8 cellular contexts compared by ENCODE assay signal in the genomic region with DNA sequence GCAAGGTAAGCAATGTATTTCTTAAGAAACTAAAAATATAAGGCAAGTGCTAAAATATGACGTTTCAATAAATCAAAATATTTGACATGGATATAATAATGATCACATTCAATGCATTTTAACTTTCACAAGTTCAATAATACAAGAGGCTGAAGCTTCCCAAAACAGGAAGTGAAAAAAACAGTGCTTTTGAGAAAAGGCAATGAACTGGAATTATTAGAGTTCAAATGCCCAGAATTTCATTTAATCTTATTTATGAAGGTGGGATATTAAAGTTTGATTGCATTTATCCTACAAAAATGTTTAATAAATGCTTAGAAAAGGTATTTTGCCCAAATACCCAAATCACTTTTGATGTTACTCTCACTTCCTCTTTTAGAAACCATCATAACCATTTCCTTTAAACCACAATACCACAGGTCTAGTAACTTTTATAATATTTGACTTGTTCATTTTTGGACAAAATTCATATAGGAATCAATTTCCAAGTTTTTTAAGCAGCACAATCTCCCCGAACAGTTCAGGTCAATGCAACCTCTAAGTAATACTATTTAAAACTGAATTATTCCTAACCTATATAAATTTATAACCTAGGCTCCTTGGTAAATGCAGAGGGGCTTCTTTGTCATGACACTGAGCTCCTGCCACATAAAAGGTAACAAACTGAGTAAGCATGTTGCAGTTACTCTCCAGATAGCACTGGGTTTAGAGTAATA. TPM values are rescaled to one million over a fixed set of nuclear protein-coding genes. Genes with fewer than 3 reads are reported as not detected.
A peak's percentile ranks its signal among the peaks of the same experiment; 100 is the strongest.
DNase-seq lines count a peak whose midpoint lies in the region; ATAC-seq and TF ChIP-seq lines count a peak whose summit lies in the region.

No MANE protein-coding gene starts in this region.

- POLR2A ChIA-PET in BJ (lab: Charles Lee) = no interaction called here
- POLR2A ChIA-PET in RWPE1 (lab: Yijun Ruan, JAX; ENCODE audit: low non-redundant PET) = no interaction called here

- H3K9ac ChIP-seq in mesendoderm (ENCODE audit: low read length) = peak overlapping the region; percentile 55

- peak overlapping the region; percentile 71 for H3K56ac ChIP-seq in mesendoderm (ENCODE audit: low read length)

- no peak overlapping the region for H2AK5ac ChIP-seq in mesendoderm (ENCODE audit: low read length)

- no peaks in the 10 kb centered on the region for H3K79me1 ChIP-seq in mesendoderm (ENCODE audit: low read length)

- no peak overlapping the region for H4K8ac ChIP-seq in mesendoderm (ENCODE audit: low read depth, low read length)

- no peak overlapping the region for H4K5ac ChIP-seq in mesendoderm (ENCODE audit: low read length)

- peak overlapping the region; percentile 90 for H3K4me3 Mint-ChIP-seq in activated T-helper 17 cell treated with anti-CD3 and anti-CD28 coated beads, Interleukin-2, amount 50 U/mL, for 72 hours

- H3K4me2 ChIP-seq in mesendoderm (ENCODE audit: low read length) = peak overlapping the region; percentile 11

- CTCF ChIA-PET in BJ (lab: Yijun Ruan, JAX) = no interaction called here
- CTCF ChIA-PET in RWPE1 (lab: Yijun Ruan, JAX) = interaction anchor here (0.6 kb wide), 1 partner anchor 124 kb away, joined by 3 read pairs; no protein-coding TSS in a partner anchor

- H3K4me3 ChIP-seq in BJ (ENCODE audit: low read depth, low read length) (peak overlapping the region; percentile 87), mesendoderm (ENCODE audit: low read length) (peak overlapping the region; percentile 2)

- H2BK120ac ChIP-seq in mesendoderm (ENCODE audit: low read depth, low read length) = no peak overlapping the region

- no peak overlapping the region for H3K18ac ChIP-seq in mesendoderm (ENCODE audit: low read length)

- DNase-seq in BJ (ENCODE audit: low read depth) (no peak), GM19240 (ENCODE audit: insufficient read length, low spot score) (peak; percentile 11), mesendoderm (no peak), NCI-H187 (lab: John Stamatoyannopoulos, UW) (no peak), RWPE1 (ENCODE audit: low spot score) (no peak), superior temporal gyrus (ENCODE audit: extremely low spot score) (no peak)

- no peak overlapping the region for H3K27ac Mint-ChIP-seq in activated T-helper 17 cell treated with anti-CD3 and anti-CD28 coated beads, Interleukin-2, amount 50 U/mL, for 72 hours

- peaks cover 13% of the 10 kb centered on the region for H3K4me1 Mint-ChIP-seq in activated T-helper 17 cell treated with anti-CD3 and anti-CD28 coated beads, Interleukin-2, amount 50 U/mL, for 72 hours

- H3K9me3 Mint-ChIP-seq in activated T-helper 17 cell treated with anti-CD3 and anti-CD28 coated beads, Interleukin-2, amount 50 U/mL, for 72 hours = no peaks in the 10 kb centered on the region

- H3K27me3 ChIP-seq in BJ (ENCODE audit: control insufficient read depth, insufficient read depth, low read length) (no peaks in the 10 kb centered on the region; the same call in 1 of the 2 replicates), mesendoderm (ENCODE audit: insufficient read depth, low read length, poor library complexity) (no peaks in the 10 kb centered on the region)

- H3K23ac ChIP-seq in mesendoderm (ENCODE audit: low read length) = no peak overlapping the region

- no peaks in the 10 kb centered on the region for H3K4me1 ChIP-seq in mesendoderm (ENCODE audit: control insufficient read depth, low read depth, low read length)

- H3K36me3 ChIP-seq in BJ (ENCODE audit: control insufficient read depth, insufficient read depth, low read length) (no peaks in the 10 kb centered on the region), mesendoderm (ENCODE audit: control insufficient read depth, insufficient read depth, low read length) (no peaks in the 10 kb centered on the region)

- H3K4ac ChIP-seq in mesendoderm (ENCODE audit: low read depth, low read length) = no peak overlapping the region

- no peak overlapping the region for H2BK15ac ChIP-seq in mesendoderm (replicated peaks; ENCODE audit: low read depth)

- peaks cover 32% of the 10 kb centered on the region for H3K27me3 Mint-ChIP-seq in activated T-helper 17 cell treated with anti-CD3 and anti-CD28 coated beads, Interleukin-2, amount 50 U/mL, for 72 hours

- ATAC-seq in HG03196 (IDR thresholded peaks at IDR 0.05; ENCODE audit: unreplicated experiment) = peak; percentile 57
- ATAC-seq in activated T-helper 17 cell treated with anti-CD3 and anti-CD28 coated beads, Interleukin-2, amount 50 U/mL, for 72 hours (replicated peaks) = no peak

- no CpG with 5 or more reads among the region's 2 CpGs for WGBS in mesendoderm (ENCODE audit: extremely low coverage, insufficient coverage, low lambda C conversion rate)

- H3K27ac ChIP-seq in mesendoderm (ENCODE audit: low read depth, low read length) (no peak overlapping the region), RWPE1 (no peak overlapping the region)

- no peak for TF ChIP-seq CTCF in BJ (IDR thresholded peaks at IDR 0.05; ENCODE audit: insufficient read depth, low read depth, low read length)
- TF ChIP-seq CTCF in RWPE1 (conservative IDR thresholded peaks at IDR 0.05; ENCODE audit: low read depth) = no peak

- no peak overlapping the region for H2BK5ac ChIP-seq in mesendoderm (ENCODE audit: low read length)

- peaks cover 55% of the 10 kb centered on the region for H3K79me2 ChIP-seq in mesendoderm (ENCODE audit: control insufficient read depth, insufficient read depth, low read length)

- H3K36me3 Mint-ChIP-seq in activated T-helper 17 cell treated with anti-CD3 and anti-CD28 coated beads, Interleukin-2, amount 50 U/mL, for 72 hours (ENCODE audit: low read depth) = no peaks in the 10 kb centered on the region

RNA-seq across cellular contexts. Expression of a gene that starts 2.1 kb away (rescaled TPM):
- 58.0 and 117 TPM in 2 replicates for polyA plus RNA-seq in BJ (2011; rRNA removed)
- polyA minus RNA-seq in BJ (2011; rRNA and poly(A)+ RNA removed) = 65.8 and 74.9 TPM in 2 replicates
- 1 to 10 TPM; 7.6 to 8.4 TPM for total RNA-seq in activated T-helper 17 cell treated with anti-CD3 and anti-CD28 coated beads, Interleukin-2, amount 50 U/mL, for 72 hours
- 128 TPM for polyA plus RNA-seq in mesendoderm (2013, experiment 1 of 2)
- polyA plus RNA-seq in mesendoderm (2013, experiment 2 of 2) = 126 TPM

RNA-seq across cellular contexts. Expression of a gene that starts 42.4 kb away (rescaled TPM):
- polyA plus RNA-seq in BJ (2011; rRNA removed) = 2.2 and 2.9 TPM in 2 replicates
- polyA minus RNA-seq in BJ (2011; rRNA and poly(A)+ RNA removed) = 1.8 and 3.8 TPM in 2 replicates
- 1 to 10 TPM; 1.6 to 2.1 TPM for total RNA-seq in activated T-helper 17 cell treated with anti-CD3 and anti-CD28 coated beads, Interleukin-2, amount 50 U/mL, for 72 hours
- polyA plus RNA-seq in mesendoderm (2013, experiment 1 of 2) = 1.7 TPM
- 1.2 TPM for polyA plus RNA-seq in mesendoderm (2013, experiment 2 of 2)
